ENCODE assay signal across 18 cellular contexts in genomic region chr3:64058592-64058991, GRCh38.
"Had no signal": no experiment of that assay in that cellular context is flagged by ENCODE, and none has a peak within 500 bp of the region (broad histone marks: within the 10 kb centered on the region; RNA-seq: fewer than 3 reads in every experiment).

No MANE protein-coding gene starts in this region.

- H3K27me3 ChIP-seq: colonic mucosa, gastrocnemius medialis had no signal

- H3K4me1 ChIP-seq: colonic mucosa had no signal

- DNase-seq: activated CD4-positive, alpha-beta T cell treated with anti-CD3 and anti-CD28 coated beads, Interleukin-2, amount 10 ng/mL, durations not matched to agents 7 days and 5 days; activated CD8-positive, alpha-beta memory T cell treated with anti-CD3 and anti-CD28 coated beads for 24 hours; activated CD8-positive, alpha-beta memory T cell treated with anti-CD3 and anti-CD28 coated beads, Interleukin-2, amount 50 U/mL, for 48 hours; activated effector memory CD4-positive, alpha-beta T cell treated with Interleukin-2 at 50 U/mL for 16 hours; activated naive CD4-positive, alpha-beta T cell treated with anti-CD3 and anti-CD28 coated beads, Interleukin-2, amount 10 ng/mL, durations not matched to agents 7 days and 5 days; activated naive CD8-positive, alpha-beta T cell treated with anti-CD3 and anti-CD28 coated beads, Interleukin-2, amount 50 U/mL, for 24 hours; activated T-cell treated with anti-CD3 and anti-CD28 coated beads, Interleukin-2, amount 50 U/mL, for 48 hours; anterior cingulate cortex; colonic mucosa; erythroblast; gastrocnemius medialis; head of caudate nucleus; kidney glomerular epithelial cell; mesenchymal stem cell; natural killer cell; stimulated activated CD8-positive, alpha-beta memory T cell treated with anti-CD3 and anti-CD28 coated beads, Interleukin-4, amount 100 ng/mL, for 48 hours; stimulated activated naive CD4-positive, alpha-beta T cell; T-helper 9 cell had no signal

- H3K27ac ChIP-seq: colonic mucosa, gastrocnemius medialis had no signal

- H3K36me3 ChIP-seq: colonic mucosa, gastrocnemius medialis had no signal

- H3K4me3 ChIP-seq: colonic mucosa, gastrocnemius medialis had no signal

- H3K9me3 ChIP-seq: colonic mucosa, gastrocnemius medialis had no signal
